ENCODE assay signal across 8 cellular contexts in the genomic region with DNA sequence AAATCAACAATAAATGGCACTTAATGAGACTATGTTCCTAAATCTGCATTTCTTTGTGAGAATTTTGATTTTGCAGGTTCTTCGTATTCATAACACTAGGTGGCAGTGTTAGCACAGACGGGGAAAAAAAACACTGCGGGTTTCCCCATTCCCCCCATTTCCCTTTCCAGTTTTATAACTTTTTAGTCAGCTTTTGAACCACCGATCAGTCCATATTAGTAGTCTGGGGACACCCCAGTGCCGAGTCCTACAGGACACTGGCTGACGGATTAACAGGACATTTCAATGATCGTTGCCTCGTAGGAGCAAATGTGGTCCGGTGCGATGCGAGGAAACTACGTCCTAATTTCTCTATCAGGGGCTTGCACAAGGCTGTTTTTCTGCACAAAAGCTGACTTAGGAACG.
DNase-seq lines count a peak whose midpoint lies in the region; ATAC-seq and TF ChIP-seq lines count a peak whose summit lies in the region.

No MANE protein-coding gene starts in this region.

- no peak overlapping the region for H3K27ac Mint-ChIP-seq in activated T-cell treated with anti-CD3 and anti-CD28 coated beads, Interleukin-2, amount 50 U/mL, for 72 hours

- H3K27me3 ChIP-seq in foreskin keratinocyte, result no peaks in the 10 kb centered on the region

- peak overlapping the region; percentile 52 to 64 for H3K4me3 Mint-ChIP-seq in activated T-cell treated with anti-CD3 and anti-CD28 coated beads, Interleukin-2, amount 50 U/mL, for 72 hours

- H3K9me3 Mint-ChIP-seq in activated T-cell treated with anti-CD3 and anti-CD28 coated beads, Interleukin-2, amount 50 U/mL, for 72 hours, result no peaks in the 10 kb centered on the region

- H3K36me3 Mint-ChIP-seq in activated T-cell treated with anti-CD3 and anti-CD28 coated beads, Interleukin-2, amount 50 U/mL, for 72 hours (ENCODE audit: insufficient read depth in 2 of 2), result no peaks in the 10 kb centered on the region

- peak in 1 of 2 donors; percentile 16 for ATAC-seq in activated T-cell treated with anti-CD3 and anti-CD28 coated beads, Interleukin-2, amount 50 U/mL, for 72 hours (replicated peaks in 1 of 2)
- peak; percentile 27 for ATAC-seq in foreskin keratinocyte

- no peaks in the 10 kb centered on the region for H3K4me1 ChIP-seq in foreskin keratinocyte

- H3K27ac ChIP-seq in foreskin keratinocyte, result no peak overlapping the region

- peak; percentile 75 for TF ChIP-seq CTCF in foreskin keratinocyte (conservative IDR thresholded peaks at IDR 0.05)

- DNase-seq in stimulated activated CD4-positive, alpha-beta T cell treated with anti-CD3 and anti-CD28 coated beads, Interleukin-4, amount 100 ng/mL, for 24 hours, result peak; percentile 6
- no peak for DNase-seq in stimulated activated CD4-positive, alpha-beta T cell treated with anti-CD3 and anti-CD28 coated beads, Interleukin-4, amount 100 ng/mL, for 4 hours
- DNase-seq in NCI-H1694 treated with DMSO at 0.1 percent for 48 hours (lab: John Stamatoyannopoulos, UW) (peak; percentile 25), foreskin keratinocyte (no peak), retina (peak; percentile 54), ureter (ENCODE audit: low spot score) (no peak), NCI-H524 treated with DMSO at 0.1 percent for 48 hours (lab: John Stamatoyannopoulos, UW) (no peak)
- peak in 1 of 2 donors; percentile 8 for DNase-seq in activated T-cell treated with anti-CD3 and anti-CD28 coated beads, Interleukin-2, amount 50 U/mL, for 72 hours

- peaks cover 16% of the 10 kb centered on the region for H3K4me1 Mint-ChIP-seq in activated T-cell treated with anti-CD3 and anti-CD28 coated beads, Interleukin-2, amount 50 U/mL, for 72 hours (ENCODE audit: low read depth)

- peaks cover 12% of the 10 kb centered on the region for H3K27me3 Mint-ChIP-seq in activated T-cell treated with anti-CD3 and anti-CD28 coated beads, Interleukin-2, amount 50 U/mL, for 72 hours (ENCODE audit: low read depth)

Comparison
In these comparisons a context has a peak if more than half of its experiments do, and no peak if none do; other contexts are left out.
1. DNase-seq: peak in stimulated activated CD4-positive, alpha-beta T cell treated with anti-CD3 and anti-CD28 coated beads, Interleukin-4, amount 100 ng/mL, for 24 hours (single experiment), NCI-H1694 treated with DMSO at 0.1 percent for 48 hours (single experiment) and retina (single experiment); none in stimulated activated CD4-positive, alpha-beta T cell treated with anti-CD3 and anti-CD28 coated beads, Interleukin-4, amount 100 ng/mL, for 4 hours (0 of 2), foreskin keratinocyte (0 of 2), ureter (single experiment) and NCI-H524 treated with DMSO at 0.1 percent for 48 hours (single experiment).